Comparison of ENCODE assay signal across 8 cellular contexts in the genomic region with DNA sequence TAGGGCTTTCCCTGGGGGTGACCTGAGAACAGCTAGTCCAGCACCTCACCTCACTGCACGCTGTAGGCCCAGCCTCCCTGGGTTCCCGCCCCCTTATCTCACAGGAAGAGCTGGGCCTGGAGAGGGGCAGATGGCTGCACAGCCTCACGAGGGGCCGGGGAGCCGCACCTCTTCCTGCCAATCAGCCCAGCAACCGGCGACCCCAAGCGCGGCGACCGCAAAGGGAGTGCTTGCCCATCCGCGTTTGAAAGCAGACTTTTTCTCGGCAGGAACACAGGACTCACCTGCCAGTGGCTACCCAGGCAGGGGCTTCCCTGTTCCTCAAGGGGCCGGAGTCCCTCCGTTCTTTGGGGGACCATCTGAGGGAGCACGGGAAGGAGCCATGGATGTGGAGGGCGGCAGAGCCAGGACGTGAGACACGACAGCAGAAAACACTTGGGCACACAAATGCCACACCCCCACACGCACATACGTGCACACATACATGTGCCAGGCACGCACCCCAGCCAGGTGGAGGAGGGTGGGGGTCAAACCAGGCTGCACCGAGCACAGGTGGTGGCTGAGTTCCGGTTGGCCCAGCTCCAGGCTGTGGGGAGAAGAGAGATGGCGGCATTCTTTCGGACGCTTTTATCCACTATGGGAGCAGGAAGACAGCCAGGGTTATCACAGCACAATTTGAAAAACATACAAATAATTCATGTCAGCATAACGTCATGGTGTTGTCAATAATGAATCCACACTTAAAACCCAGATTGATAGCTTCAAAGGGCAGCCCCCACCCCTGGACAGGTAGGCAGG. TPM values are rescaled to one million over a fixed set of nuclear protein-coding genes. Genes with fewer than 3 reads are reported as not detected.
A peak's percentile ranks its signal among the peaks of the same experiment; 100 is the strongest.
DNase-seq lines count a peak whose midpoint lies in the region; ATAC-seq and TF ChIP-seq lines count a peak whose summit lies in the region.

No MANE protein-coding gene starts in this region.

- ATAC-seq in upper lobe of left lung (ENCODE audit: low FRiP score in 2 of 2) (no peak), GM18502 (IDR thresholded peaks at IDR 0.05; ENCODE audit: poor library complexity, unreplicated experiment) (no peak)

- BruUV-seq in Caco-2 (replicated peaks; lab: Mats Ljungman, UMichigan) = no TSS peak
- BruUV-seq in Calu3 (replicated peaks; lab: Mats Ljungman, UMichigan) = no TSS peak

- no peaks in the 10 kb centered on the region for H3K9me3 ChIP-seq in SU-DHL-6 (ENCODE audit: insufficient read depth, low read length)
- no peaks in the 10 kb centered on the region for H3K9me3 ChIP-seq in duodenal mucosa (ENCODE audit: control insufficient read depth in 1 of 2, low read length in 2 of 2)
- H3K9me3 ChIP-seq in upper lobe of left lung = no peaks in the 10 kb centered on the region
- no peaks in the 10 kb centered on the region for H3K9me3 ChIP-seq in Caco-2

- H3K4me2 ChIP-seq in SU-DHL-6 (ENCODE audit: low read depth, low read length, poor library complexity, severe bottlenecking) = peak overlapping the region; percentile 38

- H3K27me3 ChIP-seq in SU-DHL-6 (ENCODE audit: low read length) (no peaks in the 10 kb centered on the region), duodenal mucosa (ENCODE audit: control insufficient read depth in 1 of 2, insufficient read depth in 2 of 2, low read length in 2 of 2) (no peaks in the 10 kb centered on the region), upper lobe of left lung (no peaks in the 10 kb centered on the region), Caco-2 (replicated peaks; ENCODE audit: control insufficient read depth, insufficient read depth, low read length) (no peaks in the 10 kb centered on the region)

- WGBS in upper lobe of left lung, 2 donors = 30 to 35% methylated on average over 12 to 24 of the region's 29 CpGs

- H3K4me1 ChIP-seq in duodenal mucosa (ENCODE audit: control insufficient read depth in 1 of 2, insufficient read depth in 2 of 2, low read length in 2 of 2) (peaks cover 49 to 56% of the 10 kb centered on the region in 2 donors), upper lobe of left lung (peaks cover 54 to 63% (median 61%) of the 10 kb centered on the region in 4 donors), Caco-2 (peaks cover 24% of the 10 kb centered on the region)

- H3K36me3 Mint-ChIP-seq in Caco-2 (ENCODE audit: insufficient read depth, unreplicated experiment) (no peaks in the 10 kb centered on the region), Calu3 (ENCODE audit: insufficient read depth, unreplicated experiment) (no peaks in the 10 kb centered on the region)

- no peaks in the 10 kb centered on the region for H3K9me2 ChIP-seq in SU-DHL-6 (replicated peaks; ENCODE audit: insufficient read depth, low read length)

- intact Hi-C loops in Caco-2 (cut with micrococcal nuclease; ENCODE audit: unreplicated experiment) (no loop called here), Calu3 (cut with micrococcal nuclease; ENCODE audit: unreplicated experiment) (no loop called here)

- no peak for TF ChIP-seq EP300 in upper lobe of left lung (IDR thresholded peaks at IDR 0.05)

- no peaks in the 10 kb centered on the region for H4K20me1 ChIP-seq in SU-DHL-6 (ENCODE audit: low read depth, low read length)

- H3K27ac ChIP-seq in SU-DHL-6 (ENCODE audit: low read depth, low read length) (peak overlapping the region; percentile 52; the same call in 1 of the 2 replicates), duodenal mucosa (ENCODE audit: low read depth, low read length) (peak overlapping the region; percentile 38), upper lobe of left lung (peak overlapping the region in 3 of 4 donors; percentile 38 to 86 (median 69))

- no peak for TF ChIP-seq CTCF in SU-DHL-6 (IDR thresholded peaks at IDR 0.05; ENCODE audit: insufficient read depth, low read length, poor library complexity, severe bottlenecking)
- no peak for TF ChIP-seq CTCF in upper lobe of left lung (IDR thresholded peaks at IDR 0.05)
- TF ChIP-seq CTCF in Caco-2 (IDR thresholded peaks at IDR 0.05; ENCODE audit: insufficient read depth in 1 of 2, low read depth in 1 of 2, low read length in 1 of 2, severe bottlenecking in 1 of 2, unreplicated experiment in 1 of 2) = no peak
- TF ChIP-seq CTCF in Calu3 (IDR thresholded peaks at IDR 0.05; ENCODE audit: unreplicated experiment) = no peak

- peak; percentile 28 for DNase-seq in activated naive CD4-positive, alpha-beta T cell treated with Interleukin-2 at 50 U/mL for 16 hours
- DNase-seq in activated naive CD4-positive, alpha-beta T cell treated with anti-CD3 and anti-CD28 coated beads, Interleukin-2, amount 50 U/mL, for 16 hours = no peak
- peak; percentile 50 to 84 for DNase-seq in upper lobe of left lung
- no peak for DNase-seq in Caco-2
- DNase-seq in Calu3 = no peak

- H3K4me1 Mint-ChIP-seq in Caco-2 (ENCODE audit: low read depth, unreplicated experiment) = no peaks in the 10 kb centered on the region
- no peaks in the 10 kb centered on the region for H3K4me1 Mint-ChIP-seq in Calu3 (ENCODE audit: low read depth, unreplicated experiment)

- H3K36me3 ChIP-seq in SU-DHL-6 (ENCODE audit: low read length) (no peaks in the 10 kb centered on the region), duodenal mucosa (ENCODE audit: control insufficient read depth in 1 of 2, insufficient read depth in 2 of 2, low read length in 2 of 2) (no peaks in the 10 kb centered on the region), upper lobe of left lung (no peaks in the 10 kb centered on the region), Caco-2 (ENCODE audit: control insufficient read depth, insufficient read depth, low read length) (no peaks in the 10 kb centered on the region)

- H3K9ac ChIP-seq in SU-DHL-6 (ENCODE audit: low read length) (peak overlapping the region; percentile 44; the same call in 1 of the 2 replicates), duodenal mucosa (ENCODE audit: low read depth in 1 of 2, low read length in 2 of 2) (peak overlapping the region in 1 of 2 donors; percentile 15)

- H3K9me3 Mint-ChIP-seq in Caco-2 (ENCODE audit: unreplicated experiment) (no peaks in the 10 kb centered on the region), Calu3 (ENCODE audit: low read depth, unreplicated experiment) (no peaks in the 10 kb centered on the region)

- H3K27me3 Mint-ChIP-seq in Caco-2 (ENCODE audit: insufficient read depth, unreplicated experiment) (no peaks in the 10 kb centered on the region), Calu3 (ENCODE audit: unreplicated experiment) (peaks cover 37% of the 10 kb centered on the region)

- no peaks in the 10 kb centered on the region for H3F3A ChIP-seq in SU-DHL-6 (ENCODE audit: insufficient read depth)

- no peaks in the 10 kb centered on the region for H3K79me2 ChIP-seq in SU-DHL-6 (ENCODE audit: insufficient read depth, low read length)

- H3K27ac Mint-ChIP-seq in Caco-2 (ENCODE audit: unreplicated experiment) (no peak overlapping the region), Calu3 (ENCODE audit: unreplicated experiment) (no peak overlapping the region)

- TF ChIP-seq POLR2A in upper lobe of left lung (IDR thresholded peaks at IDR 0.05) = no peak

- H3K4me3 ChIP-seq in SU-DHL-6 (ENCODE audit: insufficient read depth, low read length, poor library complexity, severe bottlenecking) (no peak overlapping the region), duodenal mucosa (ENCODE audit: low read depth in 1 of 2, low read length in 2 of 2) (peak overlapping the region; percentile 16 to 21), upper lobe of left lung (no peak overlapping the region), Caco-2 (ENCODE audit: low read depth, low read length) (no peak overlapping the region)

- peak overlapping the region; percentile 62 for H2AFZ ChIP-seq in SU-DHL-6 (ENCODE audit: low read depth, low read length, severe bottlenecking)

- no peak overlapping the region for H3K4me3 Mint-ChIP-seq in Caco-2 (ENCODE audit: unreplicated experiment)
- H3K4me3 Mint-ChIP-seq in Calu3 (ENCODE audit: low read depth, unreplicated experiment) = no peak overlapping the region

- CTCF ChIA-PET in Caco-2 (lab: Charles Lee) (interaction anchor here (0.9 kb wide), 1 partner anchor 139 kb away, joined by 3 read pairs; no protein-coding TSS in a partner anchor), Calu3 (lab: Charles Lee) (no interaction called here)

- POLR2A ChIA-PET in Caco-2 (lab: Charles Lee) = no interaction called here

RNA-seq across cellular contexts. Expression of a gene that starts 11.3 kb away (rescaled TPM):
- total RNA-seq in upper lobe of left lung = 10 to 100 TPM; 37.6 to 49.6 (median 38.4) TPM
- total RNA-seq in Caco-2 (2022) = 35.6 and 38.2 TPM in 2 replicates
- total RNA-seq in Calu3 (2022) = 23.9 and 26.3 TPM in 2 replicates

RNA-seq across cellular contexts. Expression of a gene that starts 12.3 kb away (rescaled TPM):
- total RNA-seq in upper lobe of left lung (10 to 100 TPM; 16.8 to 38.4 (median 31.3) TPM), Caco-2 (2022) (20.3 and 22.0 TPM in 2 replicates), Calu3 (2022) (19.3 and 24.8 TPM in 2 replicates)

Comparison
In these comparisons a context has a peak if more than half of its experiments do, and no peak if none do; other contexts are left out.
1. DNase-seq: peak in activated naive CD4-positive, alpha-beta T cell treated with Interleukin-2 at 50 U/mL for 16 hours (single experiment) and upper lobe of left lung (2 of 2); none in activated naive CD4-positive, alpha-beta T cell treated with anti-CD3 and anti-CD28 coated beads, Interleukin-2, amount 50 U/mL, for 16 hours (single experiment), Caco-2 (0 of 2) and Calu3 (single experiment).
2. H3K4me3 ChIP-seq: peak in duodenal mucosa (2 of 2); none in SU-DHL-6 (single experiment), upper lobe of left lung (0 of 4) and Caco-2 (single experiment).
3. Peak in every context shown above with its lines, with median percentiles within 50 percentile points of each other: H3K27ac ChIP-seq.